Comparison of ENCODE assay signal across 8 cellular contexts in the genomic region with DNA sequence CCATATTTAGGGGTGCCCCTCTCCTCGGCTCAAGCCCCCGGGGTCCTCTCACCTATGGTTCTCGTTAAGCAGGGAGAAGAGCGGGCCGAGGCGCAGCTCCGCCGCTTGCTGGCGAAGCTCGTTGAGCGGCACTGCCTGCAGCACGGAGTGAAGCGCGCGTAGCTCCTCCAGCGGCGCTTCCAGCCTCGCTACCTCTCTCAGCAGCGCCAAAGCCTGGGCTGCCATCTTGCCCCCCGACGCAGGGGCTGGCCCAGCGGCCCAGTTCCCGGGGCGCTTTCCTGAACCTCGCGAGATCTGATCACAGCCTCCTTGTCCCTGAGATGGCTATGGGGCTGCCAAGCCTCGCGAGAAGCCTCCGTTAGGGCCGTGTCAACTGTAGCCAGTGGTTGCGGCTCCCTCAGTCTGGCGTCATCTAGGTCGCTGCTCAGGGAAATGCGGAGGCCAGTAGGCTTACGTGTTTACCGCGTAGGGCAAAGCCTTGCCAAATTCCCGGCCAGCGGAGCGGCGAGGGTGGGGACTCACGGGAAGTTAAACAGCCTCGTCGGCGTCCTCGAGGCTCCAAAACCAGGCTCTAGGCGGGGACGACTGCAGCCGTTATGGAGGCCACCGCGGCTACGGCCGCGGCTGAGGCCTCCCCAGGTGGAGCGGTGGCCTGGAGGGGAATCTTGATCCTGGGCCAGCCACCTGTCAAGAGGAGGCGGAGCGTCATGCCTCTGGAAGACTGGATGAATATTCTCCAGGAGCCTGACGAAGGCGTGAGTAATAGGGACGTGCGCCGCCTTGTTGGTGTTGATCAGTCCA. TPM values are rescaled to one million over a fixed set of nuclear protein-coding genes. Genes with fewer than 3 reads are reported as not detected.
DNase-seq lines count a peak whose midpoint lies in the region; ATAC-seq and TF ChIP-seq lines count a peak whose summit lies in the region.

A gene (minus strand): TSS at position 238 of the 801 bp plus-strand sequence. CDS start 13 bp downstream, at position 225.

- H2AFZ ChIP-seq in SK-N-SH (ENCODE audit: low read depth), result peak within 1 kb of the TSS; percentile 96

- CTCF ChIA-PET in HEK293 (lab: Yijun Ruan, JAX), result interaction anchor here (0.9 kb wide), 1 partner anchor 20 kb away, joined by 3 read pairs; no protein-coding TSS in a partner anchor
- CTCF ChIA-PET in SK-N-SH (lab: Yijun Ruan, JAX), result interaction anchor here (1.0 kb wide), 1 partner anchor 88 kb away, joined by 3 read pairs; no protein-coding TSS in a partner anchor

- H3K27ac Mint-ChIP-seq in activated naive CD4-positive, alpha-beta T cell treated with anti-CD3 and anti-CD28 coated beads, Interleukin-2, amount 50 U/mL, for 72 hours, result peak within 1 kb of the TSS; percentile 95 to 98

- H3K9ac ChIP-seq in SK-N-SH, result peak within 1 kb of the TSS; percentile 99

- no peaks in the 10 kb centered on the region for H3K4me1 ChIP-seq in HEK293 (ENCODE audit: control insufficient read depth, insufficient read depth, low read length)
- H3K4me1 ChIP-seq in SK-N-SH (ENCODE audit: control insufficient read depth in 1 of 2, insufficient read depth in 2 of 2, low read depth in 1 of 2, low read length in 1 of 2), result peaks cover 5 to 16% of the 10 kb centered on the region in 2 experiments; a peak in 1 of 4 replicates

- TF ChIP-seq CTCF in HEK293 (tag by site-specific recombination; IDR thresholded peaks at IDR 0.05) (no peak), SK-N-SH (IDR thresholded peaks at IDR 0.05) (no peak), omental fat pad (IDR thresholded peaks at IDR 0.05) (no peak)

- no peaks in the 10 kb centered on the region for H3K9me2 ChIP-seq in SK-N-SH

- peak within 1 kb of the TSS; percentile 55 for H3K4me3 ChIP-seq in HEK293 (ENCODE audit: low read depth, low read length)
- H3K4me3 ChIP-seq in SK-N-SH (ENCODE audit: low read depth in 2 of 2, low read length in 1 of 2), result peak within 1 kb of the TSS; percentile 94 to 95

- H3F3A ChIP-seq in SK-N-SH (replicated peaks; ENCODE audit: insufficient read depth), result peaks cover 15% of the 10 kb centered on the region

- H3K79me2 ChIP-seq in SK-N-SH (ENCODE audit: insufficient read depth), result peaks cover 62% of the 10 kb centered on the region

- no peak within 1 kb of the TSS; the same call in 1 of the 2 replicates for H3K27ac ChIP-seq in HEK293 (ENCODE audit: extremely low read depth, low read depth, low read length)
- peak within 1 kb of the TSS; percentile 90 to 91 for H3K27ac ChIP-seq in SK-N-SH (ENCODE audit: low read depth in 2 of 2, low read length in 1 of 2)
- peak within 1 kb of the TSS; percentile 84 for H3K27ac ChIP-seq in temporal lobe (ENCODE audit: low read depth, low read length)

- H3K27me3 ChIP-seq in SK-N-SH (ENCODE audit: insufficient read depth), result no peaks in the 10 kb centered on the region

- H3K36me3 Mint-ChIP-seq in activated naive CD4-positive, alpha-beta T cell treated with anti-CD3 and anti-CD28 coated beads, Interleukin-2, amount 50 U/mL, for 72 hours, result peaks cover 41 to 43% of the 10 kb centered on the region in 2 donors

- H3K4me2 ChIP-seq in SK-N-SH, result peak within 1 kb of the TSS; percentile 93

- TF ChIP-seq RAD21 in SK-N-SH (IDR thresholded peaks at IDR 0.05; ENCODE audit: low read length), result no peak

- H3K9me3 ChIP-seq in HEK293 (ENCODE audit: control insufficient read depth, insufficient read depth, low read depth, low read length) (no peaks in the 10 kb centered on the region), SK-N-SH (no peaks in the 10 kb centered on the region)

- POLR2A ChIA-PET in HEK293 (lab: Yijun Ruan, JAX), result interaction anchor here (0.5 to 0.8 kb wide), 2 partner anchors 32 to 214 kb away, joined by 3 to 5 read pairs; no protein-coding TSS in a partner anchor
- POLR2A ChIA-PET in SK-N-SH (lab: Yijun Ruan, JAX), result interaction anchor here (0.6 to 1.3 kb wide), 4 partner anchors 13 to 112 kb away, joined by 3 to 5 read pairs (median 4); no protein-coding TSS in a partner anchor

- no peaks in the 10 kb centered on the region for H3K36me3 ChIP-seq in HEK293 (ENCODE audit: control insufficient read depth in 2 of 2, insufficient read depth in 1 of 2, low read length in 2 of 2)
- peaks cover 8 to 9% of the 10 kb centered on the region in 2 experiments for H3K36me3 ChIP-seq in SK-N-SH (replicated peaks in 1 of 2; ENCODE audit: control insufficient read depth in 1 of 2, insufficient read depth in 2 of 2, low read length in 1 of 2)

- no peak for TF ChIP-seq EP300 in SK-N-SH (IDR thresholded peaks at IDR 0.05; ENCODE audit: borderline replicate concordance in 1 of 2, low read depth in 1 of 2, low read length in 1 of 2)

- peak; percentile 85 to 93 for ATAC-seq in activated naive CD4-positive, alpha-beta T cell treated with anti-CD3 and anti-CD28 coated beads, Interleukin-2, amount 50 U/mL, for 72 hours
- ATAC-seq in omental fat pad (ENCODE audit: low FRiP score), result peak; percentile 99

- WGBS in SK-N-SH (ENCODE audit: low lambda C conversion rate), result under 1% methylated on average over 17 of the region's 62 CpGs

- no peaks in the 10 kb centered on the region for H3K9me3 Mint-ChIP-seq in activated naive CD4-positive, alpha-beta T cell treated with anti-CD3 and anti-CD28 coated beads, Interleukin-2, amount 50 U/mL, for 72 hours

- no peaks in the 10 kb centered on the region for H4K20me1 ChIP-seq in SK-N-SH (ENCODE audit: insufficient read depth)

- peak; percentile 86 for DNase-seq in GDM1 (lab: John Stamatoyannopoulos, UW)
- DNase-seq in MV-4-11 (lab: John Stamatoyannopoulos, UW), result peak; percentile 98
- DNase-seq in SK-N-SH, result peak; percentile 97
- DNase-seq in activated naive CD4-positive, alpha-beta T cell treated with anti-CD3 and anti-CD28 coated beads, Interleukin-2, amount 50 U/mL, for 72 hours (ENCODE audit: low spot score in 2 of 2), result peak; percentile 96 to 99
- DNase-seq in glomerular endothelial cell (ENCODE audit: extremely low read depth, low read depth, low spot score), result peak; percentile 94
- peak; percentile 94 for DNase-seq in omental fat pad (ENCODE audit: low spot score)

TF ChIP-seq in HEK293, 187 proteins besides CTCF, POLR2A, EP300 and RAD21:
- TF ChIP-seq ZNF423 (tag by site-specific recombination; IDR thresholded peaks at IDR 0.05), result no peak
- TF ChIP-seq, protein P1, sequence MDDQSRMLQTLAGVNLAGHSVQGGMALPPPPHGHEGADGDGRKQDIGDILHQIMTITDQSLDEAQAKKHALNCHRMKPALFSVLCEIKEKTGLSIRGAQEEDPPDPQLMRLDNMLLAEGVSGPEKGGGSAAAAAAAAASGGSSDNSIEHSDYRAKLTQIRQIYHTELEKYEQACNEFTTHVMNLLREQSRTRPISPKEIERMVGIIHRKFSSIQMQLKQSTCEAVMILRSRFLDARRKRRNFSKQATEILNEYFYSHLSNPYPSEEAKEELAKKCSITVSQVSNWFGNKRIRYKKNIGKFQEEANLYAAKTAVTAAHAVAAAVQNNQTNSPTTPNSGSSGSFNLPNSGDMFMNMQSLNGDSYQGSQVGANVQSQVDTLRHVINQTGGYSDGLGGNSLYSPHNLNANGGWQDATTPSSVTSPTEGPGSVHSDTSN (CRISPR knock-in tag; IDR thresholded peaks at IDR 0.05), result 0 out of 2 replicates have a peak, but pooled peaks have one; percentile 34

TF ChIP-seq in SK-N-SH, 30 proteins besides CTCF, POLR2A, EP300 and RAD21 (continues in another document):
- TF ChIP-seq FOXM1 (IDR thresholded peaks at IDR 0.05; ENCODE audit: low read depth) (no peak), NRF1 (IDR thresholded peaks at IDR 0.05; ENCODE audit: low read depth, low read length) (no peak), RFX5 (IDR thresholded peaks at IDR 0.05; ENCODE audit: low read length) (peak; percentile 83; the same call in 1 of the 2 replicates), MEF2A (IDR thresholded peaks at IDR 0.05; ENCODE audit: borderline replicate concordance, low read depth) (no peak), SMC3 (IDR thresholded peaks at IDR 0.05; ENCODE audit: low read depth, low read length) (no peak), YY1 (IDR thresholded peaks at IDR 0.05; ENCODE audit: low read depth) (peak; percentile 94), JUND (IDR thresholded peaks at IDR 0.05) (peak; percentile 11; the same call in 1 of the 2 replicates), RCOR1 (IDR thresholded peaks at IDR 0.05; ENCODE audit: low read length) (no peak), RXRA (IDR thresholded peaks at IDR 0.05; ENCODE audit: borderline replicate concordance, low read depth) (no peak), TCF12 (IDR thresholded peaks at IDR 0.05) (peak; percentile 46; the same call in 1 of the 2 replicates), TEAD4 (IDR thresholded peaks at IDR 0.05; ENCODE audit: borderline replicate concordance, insufficient read depth) (no peak)
- TF ChIP-seq, protein P2, sequence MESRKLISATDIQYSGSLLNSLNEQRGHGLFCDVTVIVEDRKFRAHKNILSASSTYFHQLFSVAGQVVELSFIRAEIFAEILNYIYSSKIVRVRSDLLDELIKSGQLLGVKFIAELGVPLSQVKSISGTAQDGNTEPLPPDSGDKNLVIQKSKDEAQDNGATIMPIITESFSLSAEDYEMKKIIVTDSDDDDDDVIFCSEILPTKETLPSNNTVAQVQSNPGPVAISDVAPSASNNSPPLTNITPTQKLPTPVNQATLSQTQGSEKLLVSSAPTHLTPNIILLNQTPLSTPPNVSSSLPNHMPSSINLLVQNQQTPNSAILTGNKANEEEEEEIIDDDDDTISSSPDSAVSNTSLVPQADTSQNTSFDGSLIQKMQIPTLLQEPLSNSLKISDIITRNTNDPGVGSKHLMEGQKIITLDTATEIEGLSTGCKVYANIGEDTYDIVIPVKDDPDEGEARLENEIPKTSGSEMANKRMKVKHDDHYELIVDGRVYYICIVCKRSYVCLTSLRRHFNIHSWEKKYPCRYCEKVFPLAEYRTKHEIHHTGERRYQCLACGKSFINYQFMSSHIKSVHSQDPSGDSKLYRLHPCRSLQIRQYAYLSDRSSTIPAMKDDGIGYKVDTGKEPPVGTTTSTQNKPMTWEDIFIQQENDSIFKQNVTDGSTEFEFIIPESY (IDR thresholded peaks at IDR 0.05; ENCODE audit: borderline replicate concordance, low read depth), result peak; percentile 100
- TF ChIP-seq, protein P3, sequence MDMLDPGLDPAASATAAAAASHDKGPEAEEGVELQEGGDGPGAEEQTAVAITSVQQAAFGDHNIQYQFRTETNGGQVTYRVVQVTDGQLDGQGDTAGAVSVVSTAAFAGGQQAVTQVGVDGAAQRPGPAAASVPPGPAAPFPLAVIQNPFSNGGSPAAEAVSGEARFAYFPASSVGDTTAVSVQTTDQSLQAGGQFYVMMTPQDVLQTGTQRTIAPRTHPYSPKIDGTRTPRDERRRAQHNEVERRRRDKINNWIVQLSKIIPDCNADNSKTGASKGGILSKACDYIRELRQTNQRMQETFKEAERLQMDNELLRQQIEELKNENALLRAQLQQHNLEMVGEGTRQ (IDR thresholded peaks at IDR 0.05; ENCODE audit: borderline replicate concordance, low read depth, low read length), result no peak

RNA-seq across cellular contexts. Expression of the gene that starts here (rescaled TPM):
- polyA plus RNA-seq in SK-N-SH (2012; rRNA removed), result 13.7 and 18.2 TPM in 2 replicates
- polyA plus RNA-seq in SK-N-SH (2012; cell fraction: cytosol; rRNA removed), result 20.7 and 22.6 TPM in 2 replicates
- 6.3 and 14.1 TPM in 2 replicates for polyA plus RNA-seq in SK-N-SH (2012; cell fraction: nucleus; rRNA removed)
- 10 to 100 TPM; 74.9 to 75.2 TPM for total RNA-seq in activated naive CD4-positive, alpha-beta T cell treated with anti-CD3 and anti-CD28 coated beads, Interleukin-2, amount 50 U/mL, for 72 hours
- 36.3 and 114 TPM in 2 replicates for total RNA-seq in glomerular endothelial cell
- total RNA-seq in omental fat pad, result 10 to 100 TPM; 30.7 to 57.5 (median 36.2) TPM
- 22.9 TPM for total RNA-seq in temporal lobe
